7 cellular contexts compared by ENCODE assay signal in the genomic region with DNA sequence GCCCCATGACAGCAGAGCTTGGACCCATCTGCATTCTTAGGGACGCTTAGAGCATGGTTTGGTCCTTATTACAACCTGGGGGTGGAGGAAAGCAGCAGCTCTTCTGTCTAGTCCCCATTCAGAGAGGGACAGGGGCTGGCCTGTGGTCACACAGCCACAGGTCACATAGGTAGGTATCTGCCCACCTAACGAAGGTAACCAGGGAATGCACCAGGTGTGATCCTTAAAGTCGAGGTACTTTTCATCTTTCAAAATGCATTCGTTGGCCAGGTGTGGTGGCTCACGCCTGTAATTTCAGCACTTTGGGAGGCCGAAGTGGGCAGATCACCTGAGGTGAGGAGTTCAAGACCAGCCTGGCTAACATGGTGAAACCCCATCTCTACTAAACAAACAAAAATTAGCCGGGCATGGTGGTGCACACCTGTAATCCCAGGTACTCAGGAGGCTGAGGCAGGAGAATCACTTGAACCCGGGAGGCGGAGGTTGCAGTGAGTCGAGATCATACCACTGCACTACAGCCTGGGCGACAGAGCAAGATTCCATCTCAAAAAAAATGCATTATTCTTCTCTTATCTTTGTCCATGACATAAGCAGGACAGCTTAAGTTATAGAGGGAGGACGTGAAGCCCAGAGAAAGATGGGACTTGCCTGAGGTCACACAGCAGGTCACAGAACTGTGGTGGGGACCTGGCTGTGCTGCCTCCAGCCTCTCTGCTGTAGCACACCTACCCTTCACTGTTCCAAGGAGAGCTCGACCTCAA. TPM values are rescaled to one million over a fixed set of nuclear protein-coding genes. Genes with fewer than 3 reads are reported as not detected.
A peak's percentile ranks its signal among the peaks of the same experiment; 100 is the strongest.
DNase-seq lines count a peak whose midpoint lies in the region; ATAC-seq and TF ChIP-seq lines count a peak whose summit lies in the region.
"Not testable (repeated sequence)": the region's sequence is repeated elsewhere in the genome, so short reads cannot be mapped to it uniquely, and the experiment has no call there.

No MANE protein-coding gene starts in this region.

- not testable (repeated sequence) for H3K27ac ChIP-seq in CD4-positive, alpha-beta T cell (ENCODE audit: low read depth, low read length); smooth muscle cell (ENCODE audit: low read depth)

- 89% methylated on average over 13 of the region's 13 CpGs for whole genome bisulfite sequencing in smooth muscle cell (ENCODE audit: low lambda C conversion rate)

- H3K36me3 ChIP-seq in smooth muscle cell (ENCODE audit: low read depth): not testable (repeated sequence)

- DNase-seq in CD4-positive, alpha-beta T cell; Jurkat, Clone E6-1 (ENCODE audit: low read depth, low spot score); WTC11 (ENCODE audit: low spot score); cardiac fibroblast (ENCODE audit: low read depth in 2 of 2); foreskin fibroblast; naive thymus-derived CD8-positive, alpha-beta T cell; smooth muscle cell (lab: John Stamatoyannopoulos, UW; ENCODE audit: unreplicated experiment): not testable (repeated sequence)

- H3K9me3 Mint-ChIP-seq in CD4-positive, alpha-beta T cell; WTC11; naive thymus-derived CD8-positive, alpha-beta T cell: not testable (repeated sequence)

- H3F3A ChIP-seq in smooth muscle cell (ENCODE audit: low read depth): not testable (repeated sequence)

- H3K27me3 Mint-ChIP-seq in CD4-positive, alpha-beta T cell: peaks cover 20% of the 10 kb centered on the region
- peaks cover 43% of the 10 kb centered on the region for H3K27me3 Mint-ChIP-seq in WTC11 (ENCODE audit: low read depth)
- peaks cover 0 to 15% (median 0%) of the 10 kb centered on the region in 5 donors for H3K27me3 Mint-ChIP-seq in naive thymus-derived CD8-positive, alpha-beta T cell

- H3K36me3 Mint-ChIP-seq in CD4-positive, alpha-beta T cell (ENCODE audit: low read depth); WTC11; naive thymus-derived CD8-positive, alpha-beta T cell: not testable (repeated sequence)

- not testable (repeated sequence) for ATAC-seq in CD4-positive, alpha-beta T cell (ENCODE audit: poor library complexity); WTC11; naive thymus-derived CD8-positive, alpha-beta T cell

- not testable (repeated sequence) for H3K79me2 ChIP-seq in smooth muscle cell (ENCODE audit: low read depth)

- H3K4me2 ChIP-seq in smooth muscle cell: peak overlapping the region; percentile 100

- peaks cover 12% of the 10 kb centered on the region for H3K4me1 Mint-ChIP-seq in CD4-positive, alpha-beta T cell (ENCODE audit: low read depth)
- peaks cover 13% of the 10 kb centered on the region for H3K4me1 Mint-ChIP-seq in WTC11
- peaks cover 0 to 13% (median 13%) of the 10 kb centered on the region in 4 donors for H3K4me1 Mint-ChIP-seq in naive thymus-derived CD8-positive, alpha-beta T cell

- H3K4me3 ChIP-seq in Jurkat, Clone E6-1 (ENCODE audit: low read length): peak overlapping the region; percentile 62
- peak overlapping the region; percentile 84 to 86 for H3K4me3 ChIP-seq in cardiac fibroblast (replicated peaks in 1 of 2; ENCODE audit: low read depth in 2 of 2, low read length in 2 of 2)
- H3K4me3 ChIP-seq in foreskin fibroblast (ENCODE audit: low read depth in 1 of 2, low read length in 2 of 2): peak overlapping the region; percentile 76 to 84
- H3K4me3 ChIP-seq in smooth muscle cell: peak overlapping the region; percentile 98

- H3K27me3 ChIP-seq in CD4-positive, alpha-beta T cell (ENCODE audit: control insufficient read depth, insufficient read depth, low read length): peaks cover 20% of the 10 kb centered on the region
- not testable (repeated sequence) for H3K27me3 ChIP-seq in smooth muscle cell (ENCODE audit: low read depth)

- not testable (repeated sequence) for H2AFZ ChIP-seq in smooth muscle cell (ENCODE audit: low read depth)

- H3K4me3 Mint-ChIP-seq in CD4-positive, alpha-beta T cell: peak overlapping the region; percentile 80
- peak overlapping the region; percentile 16; the same call in 1 of the 2 replicates for H3K4me3 Mint-ChIP-seq in WTC11
- peak overlapping the region in 8 of 10 donors; percentile 9 to 64 (median 52) for H3K4me3 Mint-ChIP-seq in naive thymus-derived CD8-positive, alpha-beta T cell

- peak overlapping the region; percentile 86 for H3K9ac ChIP-seq in smooth muscle cell (ENCODE audit: low read depth)

- H3K4me1 ChIP-seq in smooth muscle cell (ENCODE audit: low read depth): not testable (repeated sequence)

- CTCF ChIA-PET in CD4-positive, alpha-beta T cell (lab: Charles Lee): interaction anchor here (0.6 kb wide), 1 partner anchor 1635 kb away, joined by 4 read pairs; no protein-coding TSS in a partner anchor
- CTCF ChIA-PET in WTC11 (lab: Charles Lee): interaction anchor here (2.1 to 4.5 kb wide), 5 partner anchors 13 to 81 kb away, joined by 6 to 58 read pairs (median 32); no protein-coding TSS in a partner anchor

- not testable (repeated sequence) for TF ChIP-seq CTCF in CD4-positive, alpha-beta T cell (IDR thresholded peaks at IDR 0.05); WTC11 (IDR thresholded peaks at IDR 0.05); cardiac fibroblast (IDR thresholded peaks at IDR 0.05; ENCODE audit: low read depth, low read length); foreskin fibroblast (IDR thresholded peaks at IDR 0.05; ENCODE audit: low read depth, low read length); smooth muscle cell (IDR thresholded peaks at IDR 0.05; ENCODE audit: borderline replicate concordance, insufficient read depth, poor library complexity, severe bottlenecking)

- H4K20me1 ChIP-seq in smooth muscle cell (ENCODE audit: low read depth): not testable (repeated sequence)

- not testable (repeated sequence) for H3K27ac Mint-ChIP-seq in CD4-positive, alpha-beta T cell; WTC11
- peak overlapping the region in 3 of 10 donors; percentile 27 to 62 (median 40) for H3K27ac Mint-ChIP-seq in naive thymus-derived CD8-positive, alpha-beta T cell

- H3K9me3 ChIP-seq in CD4-positive, alpha-beta T cell (ENCODE audit: control insufficient read depth, low read length); smooth muscle cell (replicated peaks; ENCODE audit: low read depth): not testable (repeated sequence)

- POLR2A ChIA-PET in CD4-positive, alpha-beta T cell (lab: Charles Lee); WTC11 (lab: Charles Lee); naive thymus-derived CD8-positive, alpha-beta T cell (lab: Charles Lee): not testable (repeated sequence)

- intact Hi-C loops in CD4-positive, alpha-beta T cell (cut with DNase I, micrococcal nuclease): not testable (repeated sequence)

RNA-seq across cellular contexts. Expression of a gene that starts 1.5 kb away (rescaled TPM):
- under 1 TPM; 0.30 to 0.31 TPM for total RNA-seq in CD4-positive, alpha-beta T cell
- polyA plus RNA-seq in Jurkat, Clone E6-1 (2012; ENCODE audit: insufficient read depth, insufficient read length): 15.0 TPM
- total RNA-seq in WTC11 (2021) (13.7 to 15.9 TPM (median 15.2 TPM) in 3 replicates), smooth muscle cell (116 and 129 TPM in 2 replicates)
- 1 to 10 TPM; 1.3 to 1.7 TPM for total RNA-seq in naive thymus-derived CD8-positive, alpha-beta T cell
- polyA plus RNA-seq in naive thymus-derived CD8-positive, alpha-beta T cell: under 1 TPM; 0.14 to 0.90 (median 0.51) TPM
- 310 and 357 TPM in 2 replicates for polyA plus RNA-seq in smooth muscle cell

RNA-seq across cellular contexts. Expression of a gene that starts 33.6 kb away (rescaled TPM):
- total RNA-seq in CD4-positive, alpha-beta T cell: 10 to 100 TPM; 18.3 to 21.3 TPM
- 86.2 TPM for polyA plus RNA-seq in Jurkat, Clone E6-1 (2012; ENCODE audit: insufficient read depth, insufficient read length)
- total RNA-seq in WTC11 (2021): 29.3 to 31.9 TPM (median 29.9 TPM) in 3 replicates
- total RNA-seq in naive thymus-derived CD8-positive, alpha-beta T cell: 10 to 100 TPM; 34.8 to 36.6 TPM
- 10 to 100 TPM; 15.6 to 32.8 (median 20.6) TPM for polyA plus RNA-seq in naive thymus-derived CD8-positive, alpha-beta T cell
- 17.7 and 27.9 TPM in 2 replicates for total RNA-seq in smooth muscle cell
- polyA plus RNA-seq in smooth muscle cell: 31.6 and 33.2 TPM in 2 replicates

RNA-seq across cellular contexts. Expression of a gene that starts 51.0 kb away (rescaled TPM):
- 10 to 100 TPM; 28.4 to 28.8 TPM for total RNA-seq in CD4-positive, alpha-beta T cell
- 83.5 TPM for polyA plus RNA-seq in Jurkat, Clone E6-1 (2012; ENCODE audit: insufficient read depth, insufficient read length)
- total RNA-seq in WTC11 (2021) (52.0 to 67.9 TPM (median 54.3 TPM) in 3 replicates), smooth muscle cell (27.1 and 27.3 TPM in 2 replicates)
- total RNA-seq in naive thymus-derived CD8-positive, alpha-beta T cell: 10 to 100 TPM; 44.5 to 47.5 TPM
- 10 to 100 TPM; 49.3 to 66.4 (median 61.0) TPM for polyA plus RNA-seq in naive thymus-derived CD8-positive, alpha-beta T cell
- 41.2 and 48.7 TPM in 2 replicates for polyA plus RNA-seq in smooth muscle cell

Comparison
In these comparisons a context has a peak if more than half of its experiments do, and no peak if none do; other contexts are left out.
1. H3K4me3 Mint-ChIP-seq: peak in every context shown above with its lines; median percentile 80 in CD4-positive, alpha-beta T cell; 52 in naive thymus-derived CD8-positive, alpha-beta T cell; 16 in WTC11.